8 cellular contexts compared by ENCODE assay signal in the genomic region with DNA sequence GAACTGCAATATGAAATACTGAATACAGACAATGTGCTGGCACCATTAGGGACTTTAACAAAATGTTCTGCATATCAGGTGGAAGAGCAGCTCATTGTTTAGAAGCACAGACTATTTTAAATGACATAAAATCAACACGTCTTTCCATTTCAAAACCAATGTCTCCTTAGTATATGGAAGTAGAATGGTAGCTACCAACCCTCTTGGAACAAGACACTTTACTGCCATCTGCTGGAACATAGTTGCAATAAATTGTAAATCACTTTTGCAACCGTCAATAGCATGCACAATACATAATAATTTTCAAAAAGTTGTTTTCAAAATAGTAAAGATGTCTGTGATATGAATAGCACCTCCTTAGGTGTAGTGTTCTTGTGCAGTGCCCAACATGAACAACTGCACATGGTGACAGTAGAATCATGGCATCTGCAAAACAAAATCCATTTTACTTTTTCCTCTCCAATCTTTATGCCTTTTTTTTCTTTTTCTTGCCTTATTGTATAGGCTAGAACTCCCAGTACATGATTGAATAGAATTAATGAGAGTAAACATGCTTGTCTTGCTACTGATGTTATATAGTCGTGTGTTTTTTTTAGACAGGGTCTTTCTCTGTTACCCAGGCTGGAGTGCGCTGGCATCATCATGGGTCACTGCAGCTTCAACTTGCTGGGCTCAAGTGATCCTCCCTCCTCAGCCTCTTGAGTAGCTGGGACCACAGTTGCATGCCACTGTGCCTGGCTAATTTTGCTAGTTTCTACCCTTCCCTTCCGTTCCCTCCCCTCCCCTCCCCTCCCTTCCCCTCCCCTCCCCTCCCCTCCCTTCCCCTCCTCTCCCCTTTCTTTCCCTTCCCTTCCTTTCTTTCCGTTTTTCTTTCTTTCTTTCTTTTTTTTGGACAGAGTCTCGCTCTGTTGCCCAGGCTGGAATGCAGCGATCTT. TPM values are rescaled to one million over a fixed set of nuclear protein-coding genes. Genes with fewer than 3 reads are reported as not detected.
A peak's percentile ranks its signal among the peaks of the same experiment; 100 is the strongest.
DNase-seq lines count a peak whose midpoint lies in the region; ATAC-seq and TF ChIP-seq lines count a peak whose summit lies in the region.

No MANE protein-coding gene starts in this region.

- H3K4me3 ChIP-seq in WI38 (ENCODE audit: low read depth, low read length): no peak overlapping the region

- TF ChIP-seq CTCF in GM10266 (IDR thresholded peaks at IDR 0.05; ENCODE audit: control insufficient read depth, insufficient read depth, low read depth, missing control alignments) (peak; percentile 61), WI38 (IDR thresholded peaks at IDR 0.05; ENCODE audit: low read depth, low read length) (peak; percentile 35; the same call in 1 of the 2 replicates)

- peak; percentile 54 for DNase-seq in ACHN
- peak; percentile 64 for DNase-seq in GM10266 (ENCODE audit: extremely low spot score)
- DNase-seq in NCI-H2107 (lab: John Stamatoyannopoulos, UW): peak; percentile 38
- peak; percentile 47 for DNase-seq in glomerular endothelial cell (ENCODE audit: extremely low read depth, low read depth, low spot score)
- peak; percentile 60 for DNase-seq in superior temporal gyrus (ENCODE audit: extremely low spot score)
- DNase-seq in GM19238 (ENCODE audit: insufficient read length, low spot score): no peak

- in situ Hi-C loops in ACHN (cut with HindIII; ENCODE audit: low pct_ligation_motif_present, low pct_unique_long_range_greater_than_20kb, low sequenced_read_pairs): no loop called here

- no peak for ATAC-seq in GM19455 (IDR thresholded peaks at IDR 0.05; ENCODE audit: unreplicated experiment)

RNA-seq across cellular contexts. Expression of a gene that starts 7.8 kb away (rescaled TPM):
- total RNA-seq in glomerular endothelial cell: 0.93 and 2.7 TPM in 2 replicates

RNA-seq across cellular contexts. Expression of a gene that starts 17.1 kb away (rescaled TPM):
- 3.5 and 6.3 TPM in 2 replicates for total RNA-seq in glomerular endothelial cell

RNA-seq across cellular contexts. Expression of a gene that starts 29.3 kb away (rescaled TPM):
- 0.10 and 0.23 TPM in 2 replicates for total RNA-seq in glomerular endothelial cell

RNA-seq across cellular contexts. Expression of a gene that starts 55.3 kb away (rescaled TPM):
- total RNA-seq in glomerular endothelial cell: 21.3 and 24.5 TPM in 2 replicates
